In the genomic region with DNA sequence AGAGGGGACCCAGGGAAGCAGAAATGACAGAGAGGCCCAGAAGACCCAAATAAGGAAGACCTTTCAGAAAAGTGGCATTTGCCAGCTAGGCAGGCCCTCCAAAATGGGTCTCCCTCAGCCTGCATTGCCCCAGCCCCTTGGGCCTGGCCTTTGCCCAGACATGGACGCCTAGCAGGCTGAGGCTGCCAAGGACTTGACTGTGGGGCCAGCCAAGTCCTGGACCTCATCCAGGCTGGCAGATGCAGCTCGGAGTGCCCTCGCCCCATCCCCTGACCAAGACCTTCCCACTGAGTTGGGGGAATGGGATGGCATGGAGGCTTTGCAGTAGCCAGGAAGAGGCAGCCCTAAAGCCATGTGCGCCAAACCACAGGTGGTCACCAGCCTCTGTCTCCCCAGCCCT, we compare ENCODE assay signal across 20 cellular contexts.
DNase-seq lines count a peak whose midpoint lies in the region; ATAC-seq and TF ChIP-seq lines count a peak whose summit lies in the region.
"Had no signal": no experiment of that assay in that cellular context is flagged by ENCODE, and none has a peak within 500 bp of the region (broad histone marks: within the 10 kb centered on the region; RNA-seq: fewer than 3 reads in every experiment).

No MANE protein-coding gene starts in this region.

- no peak for TF ChIP-seq RAD21 in IMR-90 (IDR thresholded peaks at IDR 0.05; ENCODE audit: low read length)

- no peak overlapping the region for H4K8ac ChIP-seq in IMR-90 (ENCODE audit: low read depth in 2 of 2, low read length in 2 of 2)

- TF ChIP-seq CTCF in IMR-90 (conservative IDR thresholded peaks at IDR 0.05; ENCODE audit: low read depth, low read length) (no peak), activated B cell treated with CpG ODN at 0.5 μM for 24 hours (IDR thresholded peaks at IDR 0.05) (no peak), gastrocnemius medialis (IDR thresholded peaks at IDR 0.05 in 4 of 5, conservative IDR thresholded peaks at IDR 0.05 in 1 of 5) (no peak), prostate gland (IDR thresholded peaks at IDR 0.05) (no peak)

- no peak overlapping the region for H3K27ac ChIP-seq in IMR-90 (ENCODE audit: insufficient read depth, low read length)
- peak overlapping the region; percentile 16 to 47 (median 21) for H3K27ac ChIP-seq in gastrocnemius medialis
- no peak overlapping the region for H3K27ac ChIP-seq in prostate gland
- H3K27ac ChIP-seq: BLaER1, brain microvascular endothelial cell, esophagus muscularis mucosa, neural progenitor cell, sigmoid colon had no signal

- H3K9ac ChIP-seq in IMR-90 (ENCODE audit: low read depth, low read length), result no peak overlapping the region
- H3K9ac ChIP-seq: BLaER1, neural progenitor cell had no signal

- no peak overlapping the region for H2BK5ac ChIP-seq in IMR-90 (ENCODE audit: low read depth, low read length, poor library complexity, severe bottlenecking)

- H3K14ac ChIP-seq in IMR-90 (replicated peaks; ENCODE audit: low read depth, low read length), result no peak overlapping the region

- H3K4me1 ChIP-seq in IMR-90 (ENCODE audit: control insufficient read depth, insufficient read depth, low read length) (no peaks in the 10 kb centered on the region), gastrocnemius medialis (peaks cover 9 to 11% of the 10 kb centered on the region in 2 donors), prostate gland (replicated peaks) (no peaks in the 10 kb centered on the region)
- H3K4me1 ChIP-seq: esophagus muscularis mucosa, neural progenitor cell had no signal

- no peak overlapping the region for H3K4me2 ChIP-seq in IMR-90 (ENCODE audit: low read depth, low read length)
- H3K4me2 ChIP-seq: BLaER1, neural progenitor cell had no signal

- POLR2A ChIA-PET in IMR-90 (lab: Charles Lee; ENCODE audit: unreplicated experiment), result no interaction called here
- POLR2A ChIA-PET in activated B cell treated with CpG ODN at 0.5 μM for 24 hours (lab: Charles Lee), result no interaction called here

- H3K4me3 ChIP-seq in IMR-90 (ENCODE audit: insufficient read depth, low read depth, low read length), result no peak overlapping the region
- no peak overlapping the region for H3K4me3 ChIP-seq in gastrocnemius medialis
- H3K4me3 ChIP-seq in MG63, result no peak overlapping the region
- no peak overlapping the region for H3K4me3 ChIP-seq in prostate gland
- H3K4me3 ChIP-seq: BLaER1, esophagus muscularis mucosa, neural progenitor cell, sigmoid colon had no signal

- H2AK5ac ChIP-seq in IMR-90 (ENCODE audit: low read depth, low read length), result no peak overlapping the region

- peak overlapping the region; percentile 30 for H3K27ac Mint-ChIP-seq in activated B cell treated with CpG ODN at 0.5 μM for 24 hours
- H3K27ac Mint-ChIP-seq: activated naive CD8-positive, alpha-beta T cell; neural progenitor cell had no signal

- no peak overlapping the region for H2BK15ac ChIP-seq in IMR-90 (ENCODE audit: low read depth, low read length)

- no peak overlapping the region for H3K18ac ChIP-seq in IMR-90 (ENCODE audit: low read depth, low read length)

- H3K36me3 Mint-ChIP-seq in activated B cell treated with CpG ODN at 0.5 μM for 24 hours (ENCODE audit: low read depth), result peaks cover 75% of the 10 kb centered on the region

- H4K20me1 ChIP-seq in IMR-90 (ENCODE audit: insufficient read depth, low read length), result no peaks in the 10 kb centered on the region

- no peaks in the 10 kb centered on the region for H3K27me3 ChIP-seq in IMR-90 (ENCODE audit: control insufficient read depth, insufficient read depth, low read length)
- H3K27me3 ChIP-seq in gastrocnemius medialis, result no peaks in the 10 kb centered on the region
- H3K27me3 ChIP-seq in MG63, result no peaks in the 10 kb centered on the region
- H3K27me3 ChIP-seq in prostate gland (replicated peaks; ENCODE audit: insufficient read depth), result no peaks in the 10 kb centered on the region
- H3K27me3 ChIP-seq: BLaER1, brain microvascular endothelial cell, esophagus muscularis mucosa, neural progenitor cell, sigmoid colon had no signal

- CTCF ChIA-PET in IMR-90 (lab: Yijun Ruan, JAX) (no interaction called here), activated B cell treated with CpG ODN at 0.5 μM for 24 hours (lab: Charles Lee) (interaction anchor here (1.4 kb wide), 2 partner anchors 42 to 188 kb away, joined by 5 to 6 read pairs; no protein-coding TSS in a partner anchor)

- dilution Hi-C loops in IMR-90 (cut with HindIII; ENCODE audit: low sequenced_read_pairs, unreplicated experiment), result no loop called here

- H3K23ac ChIP-seq in IMR-90 (ENCODE audit: low read depth, low read length), result no peak overlapping the region

- intact Hi-C loops in IMR-90 (cut with micrococcal nuclease) (no loop called here), activated B cell treated with CpG ODN at 0.5 μM for 24 hours (cut with micrococcal nuclease) (no loop called here), gastrocnemius medialis (cut with DNase I; ENCODE audit: low total_unique reads) (loop anchor here (5.0 kb wide), 1 partner anchor 183 kb away; a partner anchor contains a TSS), prostate gland (cut with DNase I) (loop anchor here (10.0 kb wide), 1 partner anchor 186 kb away; a partner anchor contains a TSS)

- no peak overlapping the region for H4K5ac ChIP-seq in IMR-90 (ENCODE audit: low read depth, low read length)

- no peaks in the 10 kb centered on the region for H3K9me3 Mint-ChIP-seq in activated B cell treated with CpG ODN at 0.5 μM for 24 hours
- H3K9me3 Mint-ChIP-seq: neural progenitor cell had no signal

- DNase-seq in IMR-90, result no peak
- DNase-seq in activated B cell treated with CpG ODN at 0.5 μM for 24 hours, result no peak
- peak in 37 of 51 donors; percentile 3 to 80 (median 41) for DNase-seq in hypothalamus (lab: John Stamatoyannopoulos, UW)
- DNase-seq in gastrocnemius medialis, result no peak
- no peak for DNase-seq in MG63
- DNase-seq in prostate gland (ENCODE audit: low spot score), result no peak
- DNase-seq: activated CD4-positive, alpha-beta T cell treated with anti-CD3 and anti-CD28 coated beads, Interleukin-2, amount 50 U/mL, for 1 hour; activated T-cell treated with anti-CD3 and anti-CD28 coated beads for 4 hours; brain microvascular endothelial cell; DMS153; mesenchymal stem cell; NK-92 treated with Interleukin-12 subunit alpha and Interleukin-12 subunit beta, amount 100 ng/mL, for 24 hours; sigmoid colon; stimulated activated CD4-positive, alpha-beta T cell treated with anti-CD3 and anti-CD28 coated beads, Interleukin-4, amount 100 ng/mL, for 1 hour; SW 1271 had no signal

- no peaks in the 10 kb centered on the region for H3K9me3 ChIP-seq in IMR-90 (ENCODE audit: control insufficient read depth, insufficient read depth, low read length)
- no peaks in the 10 kb centered on the region for H3K9me3 ChIP-seq in gastrocnemius medialis
- no peaks in the 10 kb centered on the region for H3K9me3 ChIP-seq in MG63
- no peaks in the 10 kb centered on the region for H3K9me3 ChIP-seq in prostate gland
- H3K9me3 ChIP-seq: BLaER1, esophagus muscularis mucosa, sigmoid colon had no signal

- no peak overlapping the region for H3K4ac ChIP-seq in IMR-90 (ENCODE audit: low read depth, low read length)

- TF ChIP-seq POLR2A in IMR-90 (IDR thresholded peaks at IDR 0.05; ENCODE audit: low read depth, low read length) (no peak), gastrocnemius medialis (IDR thresholded peaks at IDR 0.05) (no peak), prostate gland (IDR thresholded peaks at IDR 0.05) (no peak)

- H2BK20ac ChIP-seq in IMR-90 (ENCODE audit: low read depth, low read length), result no peak overlapping the region

- H4K91ac ChIP-seq in IMR-90 (ENCODE audit: insufficient read depth, low read depth, low read length), result no peak overlapping the region

- H3K79me1 ChIP-seq in IMR-90 (ENCODE audit: low read depth in 1 of 2, low read length in 2 of 2), result peaks cover 15 to 67% of the 10 kb centered on the region in 2 experiments

- peak overlapping the region; percentile 81 for H2AK9ac ChIP-seq in IMR-90 (replicated peaks; ENCODE audit: low read depth, low read length, poor library complexity)

- peaks cover 17% of the 10 kb centered on the region for H3K36me3 ChIP-seq in IMR-90 (ENCODE audit: control insufficient read depth, insufficient read depth, low read length)
- no peaks in the 10 kb centered on the region for H3K36me3 ChIP-seq in gastrocnemius medialis
- peaks cover 8% of the 10 kb centered on the region for H3K36me3 ChIP-seq in MG63
- no peaks in the 10 kb centered on the region for H3K36me3 ChIP-seq in prostate gland
- H3K36me3 ChIP-seq: neural progenitor cell had no signal

- no peak overlapping the region for H3K4me3 Mint-ChIP-seq in activated B cell treated with CpG ODN at 0.5 μM for 24 hours
- H3K4me3 Mint-ChIP-seq: activated naive CD8-positive, alpha-beta T cell; neural progenitor cell had no signal

- H2BK120ac ChIP-seq in IMR-90 (ENCODE audit: low read depth, low read length), result no peak overlapping the region

- ATAC-seq in IMR-90 (ENCODE audit: low read depth), result no peak
- ATAC-seq in activated B cell treated with CpG ODN at 0.5 μM for 24 hours (ENCODE audit: low read depth), result no peak
- ATAC-seq in gastrocnemius medialis, result no peak
- no peak for ATAC-seq in GM18517 (IDR thresholded peaks at IDR 0.05; ENCODE audit: unreplicated experiment)

- H3K27me3 Mint-ChIP-seq in activated B cell treated with CpG ODN at 0.5 μM for 24 hours, result no peaks in the 10 kb centered on the region
- H3K27me3 Mint-ChIP-seq: activated naive CD8-positive, alpha-beta T cell had no signal

- WGBS in IMR-90 (ENCODE audit: extremely low coverage in 2 of 2, insufficient read length in 1 of 2), 2 experiments, result no CpG with 5 or more reads among the region's 4 CpGs
- 55% methylated on average over 4 of the region's 4 CpGs for WGBS in prostate gland

- BruUV-seq in IMR-90 (replicated peaks; lab: Mats Ljungman, UMichigan), result no TSS peak

- in situ Hi-C loops in IMR-90 (cut with MboI; ENCODE audit: low sequenced_read_pairs), result no loop called here
- in situ Hi-C loops in gastrocnemius medialis (cut with MboI; ENCODE audit: low sequenced_read_pairs in 4 of 4), result loop anchor here in 3 of 4 donors (5.0 to 10.0 kb wide), 3 partner anchors 186 to 196 kb away; a partner anchor contains a TSS

- H3K56ac ChIP-seq in IMR-90 (ENCODE audit: extremely low read depth, insufficient read depth, low read length), result no peak overlapping the region

- peaks cover 3% of the 10 kb centered on the region; the same call in 1 of the 2 replicates for H3K9me1 ChIP-seq in IMR-90 (ENCODE audit: insufficient read depth, low read length)

- H3K4me1 Mint-ChIP-seq in activated B cell treated with CpG ODN at 0.5 μM for 24 hours, result peaks cover 8% of the 10 kb centered on the region
- H3K4me1 Mint-ChIP-seq: neural progenitor cell had no signal

- H2AFZ ChIP-seq in IMR-90 (replicated peaks; ENCODE audit: low read length, poor library complexity), result no peak overlapping the region
- H2AFZ ChIP-seq: neural progenitor cell had no signal

TF ChIP-seq in IMR-90, 13 proteins besides CTCF, POLR2A, EP300 and RAD21 (continues in another document):
- no peak for TF ChIP-seq MAFK (IDR thresholded peaks at IDR 0.05; ENCODE audit: low read depth, low read length)
- TF ChIP-seq CEBPB (IDR thresholded peaks at IDR 0.05; ENCODE audit: low read depth, low read length), result no peak
- no peak for TF ChIP-seq RCOR1 (IDR thresholded peaks at IDR 0.05; ENCODE audit: insufficient replicate concordance, low read length)
- TF ChIP-seq MXI1 (IDR thresholded peaks at IDR 0.05; ENCODE audit: borderline replicate concordance, low read depth, low read length), result no peak
- TF ChIP-seq SMC3 (IDR thresholded peaks at IDR 0.05; ENCODE audit: low read depth, low read length), result no peak
- no peak for TF ChIP-seq RFX5 (IDR thresholded peaks at IDR 0.05; ENCODE audit: low read depth, low read length)

Comparison
In these comparisons a context has a peak if more than half of its experiments do, and no peak if none do; other contexts are left out.
1. DNase-seq: peak in hypothalamus (37 of 51); none in IMR-90 (single experiment), activated B cell treated with CpG ODN at 0.5 μM for 24 hours (single experiment), gastrocnemius medialis (0 of 2), MG63 (single experiment) and prostate gland (single experiment).
2. H3K27ac ChIP-seq: peak in gastrocnemius medialis (4 of 4); none in IMR-90 (single experiment) and prostate gland (0 of 2).
3. intact Hi-C loops: an anchor here in gastrocnemius medialis (5.0 kb wide) and prostate gland (10.0 kb wide); none called in IMR-90 and activated B cell treated with CpG ODN at 0.5 μM for 24 hours.